ENCODE assay signal across 9 cellular contexts in genomic region chr16:50274771-50275415, GRCh38. TPM values are rescaled to one million over a fixed set of nuclear protein-coding genes. Genes with fewer than 3 reads are reported as not detected.
DNase-seq lines count a peak whose midpoint lies in the region; FAIRE-seq and TF ChIP-seq lines count a peak whose summit lies in the region.
"Had no signal": no experiment of that assay in that cellular context is flagged by ENCODE, and none has a peak within 500 bp of the region (broad histone marks: within the 10 kb centered on the region; RNA-seq: fewer than 3 reads in every experiment).

No MANE protein-coding gene starts in this region.

- H3K4me3 ChIP-seq in skeletal muscle tissue (ENCODE audit: low read length in 3 of 3) = peak overlapping the region; percentile 13 to 43 (median 35)

- H3K27me3 ChIP-seq in skeletal muscle tissue (ENCODE audit: control insufficient read depth in 3 of 3, insufficient read depth in 3 of 3, low read length in 3 of 3) = no peaks in the 10 kb centered on the region

- intact Hi-C loops in dendritic cell treated with granulocyte-macrophage colony-stimulating factor and Interleukin-4, amounts not matched to agents 40 ng/mL and 50 ng/mL, for 4 days (cut with micrococcal nuclease) = loop anchor here (5.0 kb wide), 2 partner anchors 37 to 422 kb away; no protein-coding TSS in a partner anchor

- peaks cover 2 to 24% (median 4%) of the 10 kb centered on the region in 3 donors for H3K4me1 ChIP-seq in skeletal muscle tissue (ENCODE audit: control insufficient read depth in 3 of 3, insufficient read depth in 3 of 3, low read length in 3 of 3)

- H3K36me3 ChIP-seq in skeletal muscle tissue (ENCODE audit: control insufficient read depth in 3 of 3, insufficient read depth in 3 of 3, low read length in 3 of 3) = no peaks in the 10 kb centered on the region

- no peak; the same call in 1 of the 2 replicates for TF ChIP-seq POLR2A in GM12892 (IDR thresholded peaks at IDR 0.05; ENCODE audit: low read depth, low read length)

- H3K27me3 Mint-ChIP-seq in IgD-negative memory B cell = peaks cover 2% of the 10 kb centered on the region
- no peaks in the 10 kb centered on the region for H3K27me3 Mint-ChIP-seq in dendritic cell treated with granulocyte-macrophage colony-stimulating factor and Interleukin-4, amounts not matched to agents 40 ng/mL and 50 ng/mL, for 4 days

- H3K4me3 Mint-ChIP-seq in IgD-negative memory B cell = peak overlapping the region; percentile 91 to 100 (median 99)
- H3K4me3 Mint-ChIP-seq in dendritic cell treated with granulocyte-macrophage colony-stimulating factor and Interleukin-4, amounts not matched to agents 40 ng/mL and 50 ng/mL, for 4 days = peak overlapping the region; percentile 96

- H3K9ac ChIP-seq in skeletal muscle tissue (ENCODE audit: low read depth in 1 of 3, low read length in 3 of 3) = peak overlapping the region in 2 of 3 donors; percentile 25 to 45

- H3K4me1 Mint-ChIP-seq in IgD-negative memory B cell = peaks cover 52 to 61% (median 54%) of the 10 kb centered on the region in 3 donors
- H3K4me1 Mint-ChIP-seq in dendritic cell treated with granulocyte-macrophage colony-stimulating factor and Interleukin-4, amounts not matched to agents 40 ng/mL and 50 ng/mL, for 4 days (ENCODE audit: low read depth) = peaks cover 91% of the 10 kb centered on the region

- peaks cover 9% of the 10 kb centered on the region for H3K36me3 Mint-ChIP-seq in IgD-negative memory B cell
- peaks cover 85% of the 10 kb centered on the region for H3K36me3 Mint-ChIP-seq in dendritic cell treated with granulocyte-macrophage colony-stimulating factor and Interleukin-4, amounts not matched to agents 40 ng/mL and 50 ng/mL, for 4 days (ENCODE audit: low read depth)

- no peaks in the 10 kb centered on the region for H3K9me3 Mint-ChIP-seq in IgD-negative memory B cell
- H3K9me3 Mint-ChIP-seq in dendritic cell treated with granulocyte-macrophage colony-stimulating factor and Interleukin-4, amounts not matched to agents 40 ng/mL and 50 ng/mL, for 4 days = no peaks in the 10 kb centered on the region

- H3K27ac ChIP-seq in skeletal muscle tissue (ENCODE audit: low read depth, low read length) = peak overlapping the region; percentile 40

- DNase-seq in GM12892 (ENCODE audit: insufficient read length) (no peak), NCI-H2107 (lab: John Stamatoyannopoulos, UW) (no peak), NCI-H2171 treated with DMSO at 0.1 percent for 48 hours (lab: John Stamatoyannopoulos, UW) (no peak), SHP77 treated with DMSO at 0.1 percent for 48 hours (lab: John Stamatoyannopoulos, UW) (no peak)
- DNase-seq in stimulated activated CD8-positive, alpha-beta memory T cell treated with anti-CD3 and anti-CD28 coated beads, Interleukin-4, amount 100 ng/mL, for 48 hours = no peak

- H3K27ac Mint-ChIP-seq in IgD-negative memory B cell = peak overlapping the region; percentile 98 to 100 (median 99)
- peak overlapping the region; percentile 90 for H3K27ac Mint-ChIP-seq in dendritic cell treated with granulocyte-macrophage colony-stimulating factor and Interleukin-4, amounts not matched to agents 40 ng/mL and 50 ng/mL, for 4 days

- peak; percentile 66 for FAIRE-seq in GM12892 (lab: Jason Lieb, UNC)
- FAIRE-seq: endometrium had no signal

- no peaks in the 10 kb centered on the region for H3K9me3 ChIP-seq in skeletal muscle tissue (ENCODE audit: control insufficient read depth in 3 of 3, low read length in 3 of 3)

RNA-seq across cellular contexts. Expression of gene ADCY7, which starts 8.5 kb away (rescaled TPM):
- 21.9 TPM for polyA plus RNA-seq in GM12892 (2012; ENCODE audit: missing spikeins)
- 40.6 TPM for polyA plus RNA-seq in IgD-negative memory B cell
- total RNA-seq in skeletal muscle tissue = 9.4 TPM
